ENCODE assay signal across 8 cellular contexts in the genomic region with DNA sequence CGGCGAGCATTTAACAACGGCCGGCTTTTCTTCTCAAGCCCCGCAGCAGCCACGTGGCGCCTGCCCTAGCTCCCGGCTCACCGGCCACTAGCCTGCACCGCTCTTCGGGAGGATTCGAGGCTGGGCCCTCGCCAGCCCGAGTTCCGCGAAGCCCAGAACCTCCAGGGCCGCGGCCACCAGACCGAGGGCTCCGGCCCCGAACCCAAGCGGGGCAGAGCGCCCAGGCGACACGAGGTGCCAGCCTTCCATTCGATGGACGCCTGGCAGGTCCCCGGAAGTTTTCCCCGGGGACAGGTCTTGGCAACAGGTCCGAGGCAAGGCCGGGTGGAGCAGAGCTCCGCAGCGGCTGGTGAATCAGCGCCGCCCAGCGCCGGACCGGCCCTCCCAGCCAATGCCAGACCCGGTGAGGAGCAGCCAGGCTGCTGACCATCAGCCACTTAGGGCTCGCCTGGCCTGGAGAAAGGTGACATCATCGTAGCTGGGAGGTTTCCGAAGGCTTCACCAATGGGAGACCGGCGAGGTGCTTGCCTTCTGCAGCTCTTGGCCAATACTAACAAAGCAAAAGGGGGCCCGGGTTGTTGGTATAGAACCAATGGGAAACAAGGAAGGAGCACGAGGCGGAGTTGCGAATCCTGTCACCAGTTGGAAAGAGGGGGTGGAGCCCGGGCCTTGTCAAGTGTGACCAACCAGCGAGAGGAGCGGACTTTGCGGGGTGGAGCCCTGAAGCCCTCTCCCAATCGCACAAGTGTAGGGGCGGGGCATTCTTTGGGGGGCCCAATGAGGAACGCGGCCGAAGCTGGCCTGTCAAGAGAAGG. TPM values are rescaled to one million over a fixed set of nuclear protein-coding genes. Genes with fewer than 3 reads are reported as not detected.
DNase-seq lines count a peak whose midpoint lies in the region; ATAC-seq, FAIRE-seq and TF ChIP-seq lines count a peak whose summit lies in the region.

No MANE protein-coding gene starts in this region.

- TF ChIP-seq POLR2A in GM12892 (IDR thresholded peaks at IDR 0.05; ENCODE audit: low read depth, low read length) = peak; percentile 82

- peaks cover 58% of the 10 kb centered on the region for H3K4me1 ChIP-seq in left ventricle myocardium inferior
- H3K4me1 ChIP-seq in urinary bladder (ENCODE audit: insufficient read depth) = no peaks in the 10 kb centered on the region

- DNase-seq in GM12892 (ENCODE audit: insufficient read length) (peak; percentile 95), NCI-H146 (lab: John Stamatoyannopoulos, UW) (peak; percentile 100), T-helper 1 cell (peak; percentile 99 to 100 (median 100)), amygdala (lab: John Stamatoyannopoulos, UW) (peak; percentile 94 to 100 (median 100)), left ventricle myocardium inferior (peak; percentile 100), progenitor cell of endocrine pancreas (ENCODE audit: low spot score, unreplicated experiment) (peak; percentile 99)

- H3K4me3 ChIP-seq in left ventricle myocardium inferior (peak overlapping the region; percentile 92), urinary bladder (ENCODE audit: low read depth, low read length) (peak overlapping the region; percentile 92)

- H3K27ac ChIP-seq in left ventricle myocardium inferior (replicated peaks) = peak overlapping the region; percentile 96
- peak overlapping the region; percentile 94 for H3K27ac ChIP-seq in urinary bladder (ENCODE audit: low read depth)

- H3K9me3 ChIP-seq in left ventricle myocardium inferior (replicated peaks) = no peaks in the 10 kb centered on the region

- peaks cover 1% of the 10 kb centered on the region for H3K4me1 Mint-ChIP-seq in progenitor cell of endocrine pancreas (ENCODE audit: low read depth)

- peak overlapping the region; percentile 95 for H3K27ac Mint-ChIP-seq in progenitor cell of endocrine pancreas

- H3K27me3 ChIP-seq in left ventricle myocardium inferior (ENCODE audit: low read depth) = no peaks in the 10 kb centered on the region

- H3K36me3 ChIP-seq in left ventricle myocardium inferior = peaks cover 28% of the 10 kb centered on the region
- H3K36me3 ChIP-seq in urinary bladder (ENCODE audit: insufficient read depth) = no peaks in the 10 kb centered on the region

- under 1% methylated on average over 57 of the region's 57 CpGs for WGBS in urinary bladder

- H3K36me3 Mint-ChIP-seq in progenitor cell of endocrine pancreas (ENCODE audit: insufficient read depth) = peaks cover 1% of the 10 kb centered on the region

- peak overlapping the region; percentile 79 for H3K4me3 Mint-ChIP-seq in progenitor cell of endocrine pancreas (ENCODE audit: low read depth)

- FAIRE-seq in GM12892 (lab: Jason Lieb, UNC) = peak; percentile 99

- ATAC-seq in HG02852 (IDR thresholded peaks at IDR 0.05; ENCODE audit: unreplicated experiment) = peak; percentile 90

- no peak for TF ChIP-seq CTCF in left ventricle myocardium inferior (IDR thresholded peaks at IDR 0.05; ENCODE audit: borderline replicate concordance)
- TF ChIP-seq CTCF in progenitor cell of endocrine pancreas (IDR thresholded peaks at IDR 0.05; ENCODE audit: unreplicated experiment) = peak; percentile 13

- intact Hi-C loops in left ventricle myocardium inferior (cut with micrococcal nuclease) = loop anchor here (5.0 kb wide), 2 partner anchors 158 to 228 kb away; no protein-coding TSS in a partner anchor

- no peaks in the 10 kb centered on the region for H3K9me3 Mint-ChIP-seq in progenitor cell of endocrine pancreas (ENCODE audit: low read depth)

- no peaks in the 10 kb centered on the region for H3K27me3 Mint-ChIP-seq in progenitor cell of endocrine pancreas

RNA-seq across cellular contexts. Expression of a gene that starts 0.5 kb away (rescaled TPM):
- 4.5 TPM for polyA plus RNA-seq in GM12892 (2012; ENCODE audit: missing spikeins)
- total RNA-seq in left ventricle myocardium inferior (3.5 TPM), progenitor cell of endocrine pancreas (9.2 and 10.8 TPM in 2 replicates), urinary bladder (10.2 TPM)
- 6.5 TPM for polyA plus RNA-seq in urinary bladder

RNA-seq across cellular contexts. Expression of a gene that starts 20.7 kb away (rescaled TPM):
- polyA plus RNA-seq in GM12892 (2012; ENCODE audit: missing spikeins) = 34.0 TPM
- total RNA-seq in left ventricle myocardium inferior = 56.0 TPM
- total RNA-seq in progenitor cell of endocrine pancreas = 46.7 and 47.2 TPM in 2 replicates
- 39.6 TPM for total RNA-seq in urinary bladder
- 49.4 TPM for polyA plus RNA-seq in urinary bladder

RNA-seq across cellular contexts. Expression of a gene that starts 47.0 kb away (rescaled TPM):
- 0.91 TPM for polyA plus RNA-seq in GM12892 (2012; ENCODE audit: missing spikeins)
- total RNA-seq in left ventricle myocardium inferior (0.63 TPM), progenitor cell of endocrine pancreas (1.1 and 1.2 TPM in 2 replicates), urinary bladder (2.9 TPM)
- polyA plus RNA-seq in urinary bladder = 1.9 TPM

Comparison
In these comparisons a context has a peak if more than half of its experiments do, and no peak if none do; other contexts are left out.
1. Peak in every context shown above with its lines: DNase-seq, ATAC-seq, H3K4me3 ChIP-seq and H3K27ac ChIP-seq.